ENCODE assay signal across 1 cellular context in the genomic region with DNA sequence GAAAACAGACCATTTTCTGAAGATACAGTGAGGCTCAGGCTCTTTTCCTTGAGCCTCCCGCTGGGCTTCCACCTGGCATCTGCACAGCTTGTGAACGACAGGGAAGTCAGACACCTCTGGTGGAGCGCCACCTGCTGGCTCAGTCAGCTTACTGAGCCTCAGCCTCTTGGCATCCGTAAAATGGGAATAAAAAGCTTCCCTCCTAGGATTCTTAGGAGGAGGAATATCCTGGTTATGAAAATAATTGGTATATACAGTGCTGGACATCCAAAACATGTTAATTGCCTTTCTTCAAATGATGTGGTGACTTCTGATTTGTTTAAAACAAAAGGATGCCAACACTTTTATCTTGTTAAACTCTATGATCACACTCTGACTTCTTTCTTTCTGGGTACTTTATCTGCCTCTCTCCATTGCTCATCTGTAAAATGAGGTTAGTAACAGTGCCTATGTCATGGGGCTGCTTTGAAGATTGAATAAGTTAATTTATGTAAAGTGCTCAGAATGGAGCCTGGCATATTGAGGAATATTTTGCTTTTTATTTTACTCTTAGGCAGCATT.
A peak's percentile ranks its signal among the peaks of the same experiment; 100 is the strongest.
TF ChIP-seq lines count a peak whose summit lies in the region.

No MANE protein-coding gene starts in this region.

TF ChIP-seq in HepG2, 621 proteins besides CTCF, POLR2A, EP300 and RAD21 (continued from another document and continues in another):
- TF ChIP-seq, protein P1, sequence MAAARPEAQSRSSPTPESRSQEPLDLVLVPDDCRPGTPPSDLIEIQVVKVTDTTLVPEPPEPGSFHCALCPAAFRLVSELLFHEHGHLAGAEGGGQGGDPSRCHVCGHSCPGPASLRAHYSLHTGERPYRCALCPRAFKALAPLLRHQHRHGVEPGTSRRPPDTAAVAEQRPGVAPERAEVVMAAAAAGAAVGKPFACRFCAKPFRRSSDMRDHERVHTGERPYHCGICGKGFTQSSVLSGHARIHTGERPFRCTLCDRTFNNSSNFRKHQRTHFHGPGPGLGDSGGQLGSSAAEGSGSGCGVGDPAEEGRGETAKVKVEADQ (CRISPR knock-in tag; IDR thresholded peaks at IDR 0.05; ENCODE audit: borderline replicate concordance), result no peak
- TF ChIP-seq ZNF430 (CRISPR knock-in tag; IDR thresholded peaks at IDR 0.05) (no peak), CEBPG (CRISPR knock-in tag; IDR thresholded peaks at IDR 0.05) (no peak), KAT7 (CRISPR knock-in tag; IDR thresholded peaks at IDR 0.05; ENCODE audit: borderline replicate concordance) (no peak), JUNB (CRISPR knock-in tag; IDR thresholded peaks at IDR 0.05; ENCODE audit: borderline replicate concordance) (no peak), BRD4 (CRISPR knock-in tag; IDR thresholded peaks at IDR 0.05) (no peak), POLR2G (IDR thresholded peaks at IDR 0.05; ENCODE audit: low read depth, low read length) (no peak), ZNF788 (CRISPR knock-in tag; IDR thresholded peaks at IDR 0.05; ENCODE audit: borderline replicate concordance) (no peak), RARG (CRISPR knock-in tag; IDR thresholded peaks at IDR 0.05; ENCODE audit: low read depth) (no peak), ZNF101 (CRISPR knock-in tag; IDR thresholded peaks at IDR 0.05; ENCODE audit: borderline replicate concordance, low read depth) (no peak), ZKSCAN1 (IDR thresholded peaks at IDR 0.05; ENCODE audit: low read length) (no peak), STAG1 (CRISPR knock-in tag; IDR thresholded peaks at IDR 0.05) (peak; percentile 55), HNRNPK (IDR thresholded peaks at IDR 0.05; ENCODE audit: low read depth, low read length, poor library complexity, severe bottlenecking) (no peak), ELF3 (CRISPR knock-in tag; IDR thresholded peaks at IDR 0.05) (no peak), SRSF9 (IDR thresholded peaks at IDR 0.05; ENCODE audit: borderline replicate concordance, insufficient read depth, low read depth, low read length, poor library complexity, severe bottlenecking) (no peak), KDM3A (CRISPR knock-in tag; IDR thresholded peaks at IDR 0.05; ENCODE audit: low read depth) (no peak), ZNF12 (CRISPR knock-in tag; IDR thresholded peaks at IDR 0.05) (no peak), NBN (conservative IDR thresholded peaks at IDR 0.05) (no peak), DPF2 (CRISPR knock-in tag; IDR thresholded peaks at IDR 0.05; ENCODE audit: borderline replicate concordance, low read depth) (no peak), NR1H2 (CRISPR knock-in tag; IDR thresholded peaks at IDR 0.05; ENCODE audit: borderline replicate concordance, low read depth) (no peak), JARID2 (CRISPR knock-in tag; IDR thresholded peaks at IDR 0.05; ENCODE audit: insufficient replicate concordance) (no peak), NRL (CRISPR knock-in tag; IDR thresholded peaks at IDR 0.05; ENCODE audit: borderline replicate concordance) (no peak), SKI (IDR thresholded peaks at IDR 0.05; ENCODE audit: partially characterized antibody) (no peak), ZNF652 (CRISPR knock-in tag; IDR thresholded peaks at IDR 0.05; ENCODE audit: borderline replicate concordance, low read depth) (no peak), ZFP82 (CRISPR knock-in tag; IDR thresholded peaks at IDR 0.05; ENCODE audit: borderline replicate concordance) (no peak), RFX5 (IDR thresholded peaks at IDR 0.05; ENCODE audit: low read depth, low read length) (no peak), ZNF724P (CRISPR knock-in tag; IDR thresholded peaks at IDR 0.05; ENCODE audit: borderline replicate concordance) (no peak), ZSCAN31 (CRISPR knock-in tag; IDR thresholded peaks at IDR 0.05; ENCODE audit: low read depth) (no peak), NFKB2 (CRISPR knock-in tag; IDR thresholded peaks at IDR 0.05; ENCODE audit: borderline replicate concordance) (no peak), RBFOX2 (IDR thresholded peaks at IDR 0.05; ENCODE audit: low read depth, low read length) (no peak), POGZ (CRISPR knock-in tag; IDR thresholded peaks at IDR 0.05) (0 out of 2 replicates have a peak, but pooled peaks have one; percentile 13), ZNF672 (CRISPR knock-in tag; IDR thresholded peaks at IDR 0.05) (no peak), TBP (CRISPR knock-in tag; IDR thresholded peaks at IDR 0.05) (no peak), ZSCAN21 (CRISPR knock-in tag; IDR thresholded peaks at IDR 0.05; ENCODE audit: borderline replicate concordance) (no peak), ESRRA (CRISPR knock-in tag; IDR thresholded peaks at IDR 0.05; ENCODE audit: low read depth) (no peak), ZFYVE20 (CRISPR knock-in tag; IDR thresholded peaks at IDR 0.05; ENCODE audit: borderline replicate concordance, low read depth) (no peak), ZNF550 (CRISPR knock-in tag; IDR thresholded peaks at IDR 0.05; ENCODE audit: borderline replicate concordance) (no peak), SYNCRIP (IDR thresholded peaks at IDR 0.05; ENCODE audit: insufficient read depth, low read depth, low read length) (no peak), ZNF629 (CRISPR knock-in tag; conservative IDR thresholded peaks at IDR 0.05) (peak; percentile 98)
- TF ChIP-seq, protein P2, sequence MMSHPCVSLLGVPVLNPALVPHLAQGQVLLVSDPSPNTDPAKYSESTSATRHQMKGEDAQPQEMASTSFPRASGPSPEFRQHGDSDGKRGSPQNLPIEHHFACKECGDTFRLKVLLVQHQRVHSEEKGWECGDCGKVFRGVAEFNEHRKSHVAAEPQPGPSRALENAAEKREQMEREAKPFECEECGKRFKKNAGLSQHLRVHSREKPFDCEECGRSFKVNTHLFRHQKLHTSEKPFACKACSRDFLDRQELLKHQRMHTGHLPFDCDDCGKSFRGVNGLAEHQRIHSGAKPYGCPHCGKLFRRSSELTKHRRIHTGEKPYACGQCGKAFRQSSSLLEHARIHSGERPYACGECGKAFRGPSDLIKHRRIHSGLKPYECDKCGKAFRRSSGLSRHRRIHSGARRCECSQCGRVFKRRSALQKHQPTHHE (CRISPR knock-in tag; IDR thresholded peaks at IDR 0.05; ENCODE audit: borderline replicate concordance), result no peak
- TF ChIP-seq, protein P3, sequence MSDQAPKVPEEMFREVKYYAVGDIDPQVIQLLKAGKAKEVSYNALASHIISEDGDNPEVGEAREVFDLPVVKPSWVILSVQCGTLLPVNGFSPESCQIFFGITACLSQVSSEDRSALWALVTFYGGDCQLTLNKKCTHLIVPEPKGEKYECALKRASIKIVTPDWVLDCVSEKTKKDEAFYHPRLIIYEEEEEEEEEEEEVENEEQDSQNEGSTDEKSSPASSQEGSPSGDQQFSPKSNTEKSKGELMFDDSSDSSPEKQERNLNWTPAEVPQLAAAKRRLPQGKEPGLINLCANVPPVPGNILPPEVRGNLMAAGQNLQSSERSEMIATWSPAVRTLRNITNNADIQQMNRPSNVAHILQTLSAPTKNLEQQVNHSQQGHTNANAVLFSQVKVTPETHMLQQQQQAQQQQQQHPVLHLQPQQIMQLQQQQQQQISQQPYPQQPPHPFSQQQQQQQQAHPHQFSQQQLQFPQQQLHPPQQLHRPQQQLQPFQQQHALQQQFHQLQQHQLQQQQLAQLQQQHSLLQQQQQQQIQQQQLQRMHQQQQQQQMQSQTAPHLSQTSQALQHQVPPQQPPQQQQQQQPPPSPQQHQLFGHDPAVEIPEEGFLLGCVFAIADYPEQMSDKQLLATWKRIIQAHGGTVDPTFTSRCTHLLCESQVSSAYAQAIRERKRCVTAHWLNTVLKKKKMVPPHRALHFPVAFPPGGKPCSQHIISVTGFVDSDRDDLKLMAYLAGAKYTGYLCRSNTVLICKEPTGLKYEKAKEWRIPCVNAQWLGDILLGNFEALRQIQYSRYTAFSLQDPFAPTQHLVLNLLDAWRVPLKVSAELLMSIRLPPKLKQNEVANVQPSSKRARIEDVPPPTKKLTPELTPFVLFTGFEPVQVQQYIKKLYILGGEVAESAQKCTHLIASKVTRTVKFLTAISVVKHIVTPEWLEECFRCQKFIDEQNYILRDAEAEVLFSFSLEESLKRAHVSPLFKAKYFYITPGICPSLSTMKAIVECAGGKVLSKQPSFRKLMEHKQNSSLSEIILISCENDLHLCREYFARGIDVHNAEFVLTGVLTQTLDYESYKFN (CRISPR knock-in tag; conservative IDR thresholded peaks at IDR 0.05), result no peak
- TF ChIP-seq, protein P4, sequence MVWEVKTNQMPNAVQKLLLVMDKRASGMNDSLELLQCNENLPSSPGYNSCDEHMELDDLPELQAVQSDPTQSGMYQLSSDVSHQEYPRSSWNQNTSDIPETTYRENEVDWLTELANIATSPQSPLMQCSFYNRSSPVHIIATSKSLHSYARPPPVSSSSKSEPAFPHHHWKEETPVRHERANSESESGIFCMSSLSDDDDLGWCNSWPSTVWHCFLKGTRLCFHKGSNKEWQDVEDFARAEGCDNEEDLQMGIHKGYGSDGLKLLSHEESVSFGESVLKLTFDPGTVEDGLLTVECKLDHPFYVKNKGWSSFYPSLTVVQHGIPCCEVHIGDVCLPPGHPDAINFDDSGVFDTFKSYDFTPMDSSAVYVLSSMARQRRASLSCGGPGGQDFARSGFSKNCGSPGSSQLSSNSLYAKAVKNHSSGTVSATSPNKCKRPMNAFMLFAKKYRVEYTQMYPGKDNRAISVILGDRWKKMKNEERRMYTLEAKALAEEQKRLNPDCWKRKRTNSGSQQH (CRISPR knock-in tag; IDR thresholded peaks at IDR 0.05; ENCODE audit: low read depth), result no peak
- TF ChIP-seq, protein P5, sequence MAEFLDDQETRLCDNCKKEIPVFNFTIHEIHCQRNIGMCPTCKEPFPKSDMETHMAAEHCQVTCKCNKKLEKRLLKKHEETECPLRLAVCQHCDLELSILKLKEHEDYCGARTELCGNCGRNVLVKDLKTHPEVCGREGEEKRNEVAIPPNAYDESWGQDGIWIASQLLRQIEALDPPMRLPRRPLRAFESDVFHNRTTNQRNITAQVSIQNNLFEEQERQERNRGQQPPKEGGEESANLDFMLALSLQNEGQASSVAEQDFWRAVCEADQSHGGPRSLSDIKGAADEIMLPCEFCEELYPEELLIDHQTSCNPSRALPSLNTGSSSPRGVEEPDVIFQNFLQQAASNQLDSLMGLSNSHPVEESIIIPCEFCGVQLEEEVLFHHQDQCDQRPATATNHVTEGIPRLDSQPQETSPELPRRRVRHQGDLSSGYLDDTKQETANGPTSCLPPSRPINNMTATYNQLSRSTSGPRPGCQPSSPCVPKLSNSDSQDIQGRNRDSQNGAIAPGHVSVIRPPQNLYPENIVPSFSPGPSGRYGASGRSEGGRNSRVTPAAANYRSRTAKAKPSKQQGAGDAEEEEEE (CRISPR knock-in tag; IDR thresholded peaks at IDR 0.05; ENCODE audit: borderline replicate concordance), result no peak
- TF ChIP-seq, protein P6, sequence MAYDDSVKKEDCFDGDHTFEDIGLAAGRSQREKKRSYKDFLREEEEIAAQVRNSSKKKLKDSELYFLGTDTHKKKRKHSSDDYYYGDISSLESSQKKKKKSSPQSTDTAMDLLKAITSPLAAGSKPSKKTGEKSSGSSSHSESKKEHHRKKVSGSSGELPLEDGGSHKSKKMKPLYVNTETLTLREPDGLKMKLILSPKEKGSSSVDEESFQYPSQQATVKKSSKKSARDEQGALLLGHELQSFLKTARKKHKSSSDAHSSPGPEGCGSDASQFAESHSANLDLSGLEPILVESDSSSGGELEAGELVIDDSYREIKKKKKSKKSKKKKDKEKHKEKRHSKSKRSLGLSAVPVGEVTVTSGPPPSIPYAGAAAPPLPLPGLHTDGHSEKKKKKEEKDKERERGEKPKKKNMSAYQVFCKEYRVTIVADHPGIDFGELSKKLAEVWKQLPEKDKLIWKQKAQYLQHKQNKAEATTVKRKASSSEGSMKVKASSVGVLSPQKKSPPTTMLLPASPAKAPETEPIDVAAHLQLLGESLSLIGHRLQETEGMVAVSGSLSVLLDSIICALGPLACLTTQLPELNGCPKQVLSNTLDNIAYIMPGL (CRISPR knock-in tag; IDR thresholded peaks at IDR 0.05; ENCODE audit: borderline replicate concordance in 1 of 2, low read depth in 1 of 2), result 0 out of 4 replicates have a peak, but pooled peaks of 1 of the 2 experiments have one; percentile 16
- TF ChIP-seq, protein P7, sequence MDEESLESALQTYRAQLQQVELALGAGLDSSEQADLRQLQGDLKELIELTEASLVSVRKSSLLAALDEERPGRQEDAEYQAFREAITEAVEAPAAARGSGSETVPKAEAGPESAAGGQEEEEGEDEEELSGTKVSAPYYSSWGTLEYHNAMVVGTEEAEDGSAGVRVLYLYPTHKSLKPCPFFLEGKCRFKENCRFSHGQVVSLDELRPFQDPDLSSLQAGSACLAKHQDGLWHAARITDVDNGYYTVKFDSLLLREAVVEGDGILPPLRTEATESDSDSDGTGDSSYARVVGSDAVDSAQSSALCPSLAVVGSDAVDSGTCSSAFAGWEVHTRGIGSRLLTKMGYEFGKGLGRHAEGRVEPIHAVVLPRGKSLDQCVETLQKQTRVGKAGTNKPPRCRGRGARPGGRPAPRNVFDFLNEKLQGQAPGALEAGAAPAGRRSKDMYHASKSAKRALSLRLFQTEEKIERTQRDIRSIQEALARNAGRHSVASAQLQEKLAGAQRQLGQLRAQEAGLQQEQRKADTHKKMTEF (CRISPR knock-in tag; IDR thresholded peaks at IDR 0.05), result peak; percentile 25; the same call in 1 of the 2 replicates
- TF ChIP-seq, protein P8, sequence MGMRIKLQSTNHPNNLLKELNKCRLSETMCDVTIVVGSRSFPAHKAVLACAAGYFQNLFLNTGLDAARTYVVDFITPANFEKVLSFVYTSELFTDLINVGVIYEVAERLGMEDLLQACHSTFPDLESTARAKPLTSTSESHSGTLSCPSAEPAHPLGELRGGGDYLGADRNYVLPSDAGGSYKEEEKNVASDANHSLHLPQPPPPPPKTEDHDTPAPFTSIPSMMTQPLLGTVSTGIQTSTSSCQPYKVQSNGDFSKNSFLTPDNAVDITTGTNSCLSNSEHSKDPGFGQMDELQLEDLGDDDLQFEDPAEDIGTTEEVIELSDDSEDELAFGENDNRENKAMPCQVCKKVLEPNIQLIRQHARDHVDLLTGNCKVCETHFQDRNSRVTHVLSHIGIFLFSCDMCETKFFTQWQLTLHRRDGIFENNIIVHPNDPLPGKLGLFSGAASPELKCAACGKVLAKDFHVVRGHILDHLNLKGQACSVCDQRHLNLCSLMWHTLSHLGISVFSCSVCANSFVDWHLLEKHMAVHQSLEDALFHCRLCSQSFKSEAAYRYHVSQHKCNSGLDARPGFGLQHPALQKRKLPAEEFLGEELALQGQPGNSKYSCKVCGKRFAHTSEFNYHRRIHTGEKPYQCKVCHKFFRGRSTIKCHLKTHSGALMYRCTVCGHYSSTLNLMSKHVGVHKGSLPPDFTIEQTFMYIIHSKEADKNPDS (CRISPR knock-in tag; IDR thresholded peaks at IDR 0.05), result no peak
- TF ChIP-seq, protein P9, sequence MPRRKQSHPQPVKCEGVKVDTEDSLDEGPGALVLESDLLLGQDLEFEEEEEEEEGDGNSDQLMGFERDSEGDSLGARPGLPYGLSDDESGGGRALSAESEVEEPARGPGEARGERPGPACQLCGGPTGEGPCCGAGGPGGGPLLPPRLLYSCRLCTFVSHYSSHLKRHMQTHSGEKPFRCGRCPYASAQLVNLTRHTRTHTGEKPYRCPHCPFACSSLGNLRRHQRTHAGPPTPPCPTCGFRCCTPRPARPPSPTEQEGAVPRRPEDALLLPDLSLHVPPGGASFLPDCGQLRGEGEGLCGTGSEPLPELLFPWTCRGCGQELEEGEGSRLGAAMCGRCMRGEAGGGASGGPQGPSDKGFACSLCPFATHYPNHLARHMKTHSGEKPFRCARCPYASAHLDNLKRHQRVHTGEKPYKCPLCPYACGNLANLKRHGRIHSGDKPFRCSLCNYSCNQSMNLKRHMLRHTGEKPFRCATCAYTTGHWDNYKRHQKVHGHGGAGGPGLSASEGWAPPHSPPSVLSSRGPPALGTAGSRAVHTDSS (CRISPR knock-in tag; conservative IDR thresholded peaks at IDR 0.05), result no peak
